ENCODE assay signal across 18 cellular contexts in genomic region chr7:100137851-100138760, GRCh38. TPM values are rescaled to one million over a fixed set of nuclear protein-coding genes. Genes with fewer than 3 reads are reported as not detected.
DNase-seq lines count a peak whose midpoint lies in the region; ATAC-seq, FAIRE-seq and TF ChIP-seq lines count a peak whose summit lies in the region.
"Had no signal": no experiment of that assay in that cellular context is flagged by ENCODE, and none has a peak within 500 bp of the region (broad histone marks: within the 10 kb centered on the region; RNA-seq: fewer than 3 reads in every experiment).

No MANE protein-coding gene starts in this region.

- no peaks in the 10 kb centered on the region for H3K36me3 Mint-ChIP-seq in T-cell
- no peaks in the 10 kb centered on the region for H3K36me3 Mint-ChIP-seq in naive thymus-derived CD8-positive, alpha-beta T cell
- no peaks in the 10 kb centered on the region for H3K36me3 Mint-ChIP-seq in activated CD4-positive, alpha-beta memory T cell treated with anti-CD3 and anti-CD28 coated beads for 36 hours
- H3K36me3 Mint-ChIP-seq: CD4-positive, alpha-beta memory T cell had no signal

- POLR2A ChIA-PET in T-cell (lab: Charles Lee) = interaction anchor here (0.5 to 0.7 kb wide), 3 partner anchors 21 to 82 kb away, joined by 3 to 6 read pairs (median 5); partner anchors contain the start of gene TRAPPC14 (in 1 of the 2)
- POLR2A ChIA-PET in naive thymus-derived CD8-positive, alpha-beta T cell (lab: Charles Lee) = interaction anchor here (0.6 to 2.5 kb wide), 12 partner anchors 10 to 157 kb away, joined by 3 to 9 read pairs (median 5); partner anchors contain the start of genes GPC2, LAMTOR4, PVRIG and STAG3
- POLR2A ChIA-PET in activated CD4-positive, alpha-beta memory T cell treated with anti-CD3 and anti-CD28 coated beads for 36 hours (lab: Charles Lee) = no interaction called here

- CTCF ChIA-PET in T-cell (lab: Charles Lee) = interaction anchor here (0.5 to 1.3 kb wide), 3 partner anchors 25 to 70 kb away, joined by 3 to 7 read pairs (median 4); no protein-coding TSS in a partner anchor
- CTCF ChIA-PET in activated CD4-positive, alpha-beta memory T cell treated with anti-CD3 and anti-CD28 coated beads for 36 hours (lab: Charles Lee) = interaction anchor here (1.5 kb wide), 1 partner anchor 270 kb away, joined by 3 read pairs; no protein-coding TSS in a partner anchor

- peak; percentile 74 for FAIRE-seq in GM12892 (lab: Jason Lieb, UNC)
- FAIRE-seq: astrocyte, H54 had no signal

- intact Hi-C loops in activated CD4-positive, alpha-beta memory T cell treated with anti-CD3 and anti-CD28 coated beads for 36 hours (cut with micrococcal nuclease) = no loop called here

- no peaks in the 10 kb centered on the region for H3K9me3 Mint-ChIP-seq in T-cell
- no peaks in the 10 kb centered on the region for H3K9me3 Mint-ChIP-seq in naive thymus-derived CD8-positive, alpha-beta T cell
- H3K9me3 Mint-ChIP-seq in activated CD4-positive, alpha-beta memory T cell treated with anti-CD3 and anti-CD28 coated beads for 36 hours = no peaks in the 10 kb centered on the region
- H3K9me3 Mint-ChIP-seq: CD4-positive, alpha-beta memory T cell had no signal

- peak in 3 of 4 experiments; percentile 71 to 76 (median 75) for ATAC-seq in T-cell (replicated peaks in 1 of 4)
- peak; percentile 47 to 71 for ATAC-seq in naive thymus-derived CD8-positive, alpha-beta T cell
- ATAC-seq: sciatic nerve had no signal

- no peaks in the 10 kb centered on the region for H3K27me3 Mint-ChIP-seq in T-cell
- no peaks in the 10 kb centered on the region for H3K27me3 Mint-ChIP-seq in naive thymus-derived CD8-positive, alpha-beta T cell
- peaks cover 2% of the 10 kb centered on the region for H3K27me3 Mint-ChIP-seq in activated CD4-positive, alpha-beta memory T cell treated with anti-CD3 and anti-CD28 coated beads for 36 hours

- peaks cover 10 to 12% (median 12%) of the 10 kb centered on the region in 3 donors for H3K4me1 Mint-ChIP-seq in T-cell
- H3K4me1 Mint-ChIP-seq in naive thymus-derived CD8-positive, alpha-beta T cell = peaks cover 0 to 22% (median 9%) of the 10 kb centered on the region in 4 donors
- peaks cover 11% of the 10 kb centered on the region for H3K4me1 Mint-ChIP-seq in activated CD4-positive, alpha-beta memory T cell treated with anti-CD3 and anti-CD28 coated beads for 36 hours (ENCODE audit: low read depth)

- TF ChIP-seq POLR2A in GM12892 (IDR thresholded peaks at IDR 0.05; ENCODE audit: low read depth, low read length) = no peak

- peak overlapping the region; percentile 69 to 70 for H3K27ac Mint-ChIP-seq in T-cell
- H3K27ac Mint-ChIP-seq in naive thymus-derived CD8-positive, alpha-beta T cell = peak overlapping the region in 8 of 10 donors; percentile 69 to 88 (median 79)
- no peak overlapping the region for H3K27ac Mint-ChIP-seq in activated CD4-positive, alpha-beta memory T cell treated with anti-CD3 and anti-CD28 coated beads for 36 hours

- DNase-seq in NCI-H2029 (lab: John Stamatoyannopoulos, UW) (peak; percentile 58), NCI-H2029 treated with DMSO at 0.1 percent for 48 hours (lab: John Stamatoyannopoulos, UW) (no peak), GM12892 (ENCODE audit: insufficient read length) (no peak), T-cell (no peak), HT-29 (ENCODE audit: low spot score) (no peak), SW 1271 (lab: John Stamatoyannopoulos, UW) (no peak)
- DNase-seq in naive thymus-derived CD8-positive, alpha-beta T cell = peak in 1 of 10 donors; percentile 32
- DNase-seq in activated CD4-positive, alpha-beta memory T cell treated with anti-CD3 and anti-CD28 coated beads for 36 hours = no peak
- DNase-seq: 8988T; activated T-cell treated with anti-CD3 and anti-CD28 coated beads, Interleukin-2, amount 50 U/mL, for 1 hour; CD4-positive, alpha-beta memory T cell; GF-D8; left ventricle myocardium inferior; NCI-H187 treated with DMSO at 0.1 percent for 48 hours; stimulated activated CD4-positive, alpha-beta T cell treated with anti-CD3 and anti-CD28 coated beads, Interleukin-4, amount 100 ng/mL, for 4 hours had no signal

- peak overlapping the region in 1 of 3 donors; percentile 17 for H3K4me3 Mint-ChIP-seq in T-cell
- H3K4me3 Mint-ChIP-seq in naive thymus-derived CD8-positive, alpha-beta T cell = peak overlapping the region in 3 of 10 donors; percentile 12 to 49 (median 29)
- H3K4me3 Mint-ChIP-seq in activated CD4-positive, alpha-beta memory T cell treated with anti-CD3 and anti-CD28 coated beads for 36 hours = no peak overlapping the region
- H3K4me3 Mint-ChIP-seq: CD4-positive, alpha-beta memory T cell had no signal

RNA-seq across cellular contexts. Expression of gene LAMTOR4, which starts 10.6 kb away (rescaled TPM):
- 172 TPM for polyA plus RNA-seq in GM12892 (2012; ENCODE audit: missing spikeins)
- 100 to 1,000 TPM; 140 to 216 (median 187) TPM for total RNA-seq in T-cell
- total RNA-seq in naive thymus-derived CD8-positive, alpha-beta T cell = 100 to 1,000 TPM; 170 to 206 TPM
- 100 to 1,000 TPM; 403 to 435 (median 430) TPM for polyA plus RNA-seq in naive thymus-derived CD8-positive, alpha-beta T cell
- 310 and 344 TPM in 2 replicates for total RNA-seq in HT-29 (2014; rRNA removed; shearing (Covaris generic))
- total RNA-seq in activated CD4-positive, alpha-beta memory T cell treated with anti-CD3 and anti-CD28 coated beads for 36 hours = 100 to 1,000 TPM; 136 to 151 TPM

RNA-seq across cellular contexts. Expression of gene MBLAC1, which starts 11.3 kb away (rescaled TPM):
- polyA plus RNA-seq in GM12892 (2012; ENCODE audit: missing spikeins) = 0.68 TPM
- 1 to 10 TPM; 3.2 to 8.6 (median 5.3) TPM for total RNA-seq in T-cell
- 1 to 10 TPM; 5.6 to 7.2 TPM for total RNA-seq in naive thymus-derived CD8-positive, alpha-beta T cell
- 1 to 10 TPM; 2.1 to 2.3 (median 2.1) TPM for polyA plus RNA-seq in naive thymus-derived CD8-positive, alpha-beta T cell
- total RNA-seq in HT-29 (2014; rRNA removed; shearing (Covaris generic)) = 1.3 and 2.9 TPM in 2 replicates
- total RNA-seq in activated CD4-positive, alpha-beta memory T cell treated with anti-CD3 and anti-CD28 coated beads for 36 hours = 1 to 10 TPM; 2.3 to 3.4 TPM

RNA-seq across cellular contexts. Expression of gene CNPY4, which starts 18.7 kb away (rescaled TPM):
- polyA plus RNA-seq in GM12892 (2012; ENCODE audit: missing spikeins) = 7.4 TPM
- total RNA-seq in T-cell = 10 to 100 TPM; 23.9 to 90.0 (median 79.6) TPM
- 10 to 100 TPM; 99.0 to 99.6 TPM for total RNA-seq in naive thymus-derived CD8-positive, alpha-beta T cell
- 10 to 100 TPM; 19.8 to 23.5 (median 20.6) TPM for polyA plus RNA-seq in naive thymus-derived CD8-positive, alpha-beta T cell
- 2.7 and 5.5 TPM in 2 replicates for total RNA-seq in HT-29 (2014; rRNA removed; shearing (Covaris generic))
- total RNA-seq in activated CD4-positive, alpha-beta memory T cell treated with anti-CD3 and anti-CD28 coated beads for 36 hours = 10 to 100 TPM; 11.9 to 12.4 TPM

RNA-seq across cellular contexts. Expression of gene TAF6, which starts 18.9 kb away (rescaled TPM):
- 20.1 TPM for polyA plus RNA-seq in GM12892 (2012; ENCODE audit: missing spikeins)
- total RNA-seq in T-cell = 10 to 100 TPM; 44.1 to 73.5 (median 61.3) TPM
- total RNA-seq in naive thymus-derived CD8-positive, alpha-beta T cell = 10 to 100 TPM; 61.6 to 68.7 TPM
- polyA plus RNA-seq in naive thymus-derived CD8-positive, alpha-beta T cell = 10 to 100 TPM; 21.3 to 39.0 (median 31.5) TPM
- 45.0 and 65.5 TPM in 2 replicates for total RNA-seq in HT-29 (2014; rRNA removed; shearing (Covaris generic))
- 10 to 100 TPM; 54.3 to 63.7 TPM for total RNA-seq in activated CD4-positive, alpha-beta memory T cell treated with anti-CD3 and anti-CD28 coated beads for 36 hours

RNA-seq across cellular contexts. Expression of gene TRAPPC14, which starts 20.4 kb away (rescaled TPM):
- polyA plus RNA-seq in GM12892 (2012; ENCODE audit: missing spikeins) = 10.1 TPM
- 10 to 100 TPM; 52.0 to 97.2 (median 79.0) TPM for total RNA-seq in T-cell
- 100 to 1,000 TPM; 103 to 109 TPM for total RNA-seq in naive thymus-derived CD8-positive, alpha-beta T cell
- 1 to 10 TPM; 2.1 to 4.5 (median 2.4) TPM for polyA plus RNA-seq in naive thymus-derived CD8-positive, alpha-beta T cell
- total RNA-seq in HT-29 (2014; rRNA removed; shearing (Covaris generic)) = 22.5 and 27.8 TPM in 2 replicates
- total RNA-seq in activated CD4-positive, alpha-beta memory T cell treated with anti-CD3 and anti-CD28 coated beads for 36 hours = 10 to 100 TPM; 17.9 to 19.7 TPM
